ENCODE assay signal across 11 cellular contexts in the genomic region with DNA sequence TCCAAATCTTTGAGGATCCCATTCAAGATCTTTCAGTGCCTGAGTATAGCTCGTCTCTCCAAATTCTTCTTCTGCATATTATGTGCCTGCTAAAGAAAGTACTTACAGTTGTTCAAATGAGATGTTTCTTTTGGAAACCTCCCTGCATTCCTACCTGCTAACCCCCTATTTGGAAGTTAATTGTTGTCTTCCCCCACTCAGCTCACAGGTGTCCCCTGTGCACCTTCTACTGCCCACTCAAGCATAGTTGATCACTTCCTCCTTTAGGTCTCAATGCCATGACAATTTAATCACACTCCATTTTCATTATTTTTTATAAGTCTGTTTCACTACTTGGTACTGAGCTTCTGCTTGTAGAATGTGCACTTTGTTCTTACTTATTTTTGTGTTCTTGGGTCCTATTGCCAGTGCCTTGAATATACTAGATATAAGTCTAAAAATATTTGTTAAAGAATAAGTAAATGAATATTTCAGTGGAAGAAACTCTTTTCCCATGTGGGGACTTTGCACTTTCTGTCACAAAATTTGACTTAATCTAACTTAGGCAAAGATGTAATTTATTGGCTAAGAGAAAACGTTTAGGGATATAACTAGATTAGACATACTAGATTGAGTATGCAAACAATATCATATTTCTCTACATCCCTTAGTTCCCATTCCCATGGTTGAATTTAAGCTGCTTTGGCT. TPM values are rescaled to one million over a fixed set of nuclear protein-coding genes. Genes with fewer than 3 reads are reported as not detected.
DNase-seq lines count a peak whose midpoint lies in the region; ATAC-seq and TF ChIP-seq lines count a peak whose summit lies in the region.
"Had no signal": no experiment of that assay in that cellular context is flagged by ENCODE, and none has a peak within 500 bp of the region (broad histone marks: within the 10 kb centered on the region; RNA-seq: fewer than 3 reads in every experiment).

No MANE protein-coding gene starts in this region.

- H3K36me3 ChIP-seq in stomach = no peaks in the 10 kb centered on the region
- no peaks in the 10 kb centered on the region for H3K36me3 ChIP-seq in testis (ENCODE audit: low read depth, missing control alignments)

- intact Hi-C loops in stomach (cut with DNase I; ENCODE audit: low total_unique reads) = no loop called here
- intact Hi-C loops in testis (cut with DNase I; ENCODE audit: low total_unique reads) = no loop called here

- no peak for TF ChIP-seq POLR2A in stomach (IDR thresholded peaks at IDR 0.05)
- TF ChIP-seq POLR2A in testis (IDR thresholded peaks at IDR 0.05) = no peak

- TF ChIP-seq CTCF in stomach (IDR thresholded peaks at IDR 0.05) (no peak), testis (IDR thresholded peaks at IDR 0.05) (no peak)

- peak overlapping the region; percentile 83 to 84 for H3K4me3 Mint-ChIP-seq in activated T-cell treated with anti-CD3 and anti-CD28 coated beads, Interleukin-2, amount 50 U/mL, for 72 hours
- peak overlapping the region; percentile 68 for H3K4me3 Mint-ChIP-seq in T-helper 17 cell

- H3K9me3 Mint-ChIP-seq in activated T-cell treated with anti-CD3 and anti-CD28 coated beads, Interleukin-2, amount 50 U/mL, for 72 hours = no peaks in the 10 kb centered on the region

- H3K4me1 ChIP-seq in stomach (no peaks in the 10 kb centered on the region), testis (no peaks in the 10 kb centered on the region)

- H3K27me3 ChIP-seq in stomach = no peaks in the 10 kb centered on the region
- no peaks in the 10 kb centered on the region for H3K27me3 ChIP-seq in testis

- no peaks in the 10 kb centered on the region for H3K9me3 ChIP-seq in T-helper 17 cell (ENCODE audit: control insufficient read depth, low read length, poor library complexity, severe bottlenecking)
- no peaks in the 10 kb centered on the region for H3K9me3 ChIP-seq in stomach
- no peaks in the 10 kb centered on the region for H3K9me3 ChIP-seq in testis

- H3K27ac Mint-ChIP-seq in activated T-cell treated with anti-CD3 and anti-CD28 coated beads, Interleukin-2, amount 50 U/mL, for 72 hours = peak overlapping the region; percentile 99
- H3K27ac Mint-ChIP-seq in T-helper 17 cell = peak overlapping the region; percentile 99

- DNase-seq in activated T-cell treated with anti-CD3 and anti-CD28 coated beads, Interleukin-2, amount 50 U/mL, for 72 hours = no peak
- no peak for DNase-seq in activated T-cell treated with anti-CD3 and anti-CD28 coated beads for 4 hours
- no peak for DNase-seq in T-helper 17 cell
- no peak for DNase-seq in stomach
- no peak for DNase-seq in testis
- DNase-seq in islet precursor cell = no peak
- DNase-seq in dermis blood vessel endothelial cell = no peak
- DNase-seq: NCI-H1694 treated with DMSO at 0.1 percent for 48 hours; SHP77; stimulated activated CD4-positive, alpha-beta T cell treated with anti-CD3 and anti-CD28 coated beads, Interleukin-4, amount 100 ng/mL, for 1 hour had no signal

- ATAC-seq in activated T-cell treated with anti-CD3 and anti-CD28 coated beads, Interleukin-2, amount 50 U/mL, for 72 hours (replicated peaks in 1 of 2) = no peak
- ATAC-seq in HG02938 (IDR thresholded peaks at IDR 0.05; ENCODE audit: unreplicated experiment) = peak; percentile 31
- no peak for ATAC-seq in T-helper 17 cell

- no peak for TF ChIP-seq EP300 in stomach (IDR thresholded peaks at IDR 0.05)

- peaks cover 98% of the 10 kb centered on the region for H3K4me1 Mint-ChIP-seq in activated T-cell treated with anti-CD3 and anti-CD28 coated beads, Interleukin-2, amount 50 U/mL, for 72 hours (ENCODE audit: low read depth)
- H3K4me1 Mint-ChIP-seq in T-helper 17 cell = peaks cover 60% of the 10 kb centered on the region

- no peaks in the 10 kb centered on the region for H3K36me3 Mint-ChIP-seq in activated T-cell treated with anti-CD3 and anti-CD28 coated beads, Interleukin-2, amount 50 U/mL, for 72 hours (ENCODE audit: insufficient read depth in 2 of 2)
- peaks cover 2% of the 10 kb centered on the region for H3K36me3 Mint-ChIP-seq in T-helper 17 cell (ENCODE audit: low read depth)

- H3K4me3 ChIP-seq in stomach = no peak overlapping the region
- H3K4me3 ChIP-seq in testis = no peak overlapping the region

- 43 to 54% (median 50%) methylated on average over 2 of the region's 2 CpGs for WGBS in stomach, 5 donors
- WGBS in testis, 2 donors = 55 to 67% methylated on average over 2 of the region's 2 CpGs

- H3K27me3 Mint-ChIP-seq in activated T-cell treated with anti-CD3 and anti-CD28 coated beads, Interleukin-2, amount 50 U/mL, for 72 hours (ENCODE audit: low read depth) = no peaks in the 10 kb centered on the region
- H3K27me3 Mint-ChIP-seq in T-helper 17 cell = no peaks in the 10 kb centered on the region

- H3K27ac ChIP-seq in stomach (peak overlapping the region in 4 of 5 donors; percentile 12 to 83 (median 59)), testis (no peak overlapping the region)

RNA-seq across cellular contexts. Expression of a gene that starts 16.2 kb away (rescaled TPM):
- total RNA-seq in activated T-cell treated with anti-CD3 and anti-CD28 coated beads, Interleukin-2, amount 50 U/mL, for 72 hours = 100 to 1,000 TPM; 490 to 545 TPM
- total RNA-seq in T-helper 17 cell = 100 to 1,000 TPM; 697 to 813 TPM
- total RNA-seq in stomach = 10 to 100 TPM in 4 of 5 donors, under 1 TPM in 1; 0.58 to 50.9 (median 25.4) TPM
- 1 to 10 TPM; 2.8 to 5.3 (median 3.0) TPM for polyA plus RNA-seq in stomach
- 1 to 10 TPM; 5.1 to 9.7 TPM for total RNA-seq in testis
- 10.8 TPM for polyA plus RNA-seq in testis (ENCODE audit: insufficient read depth, low read depth, low replicate concordance)
- not detected in 2 replicates for total RNA-seq in dermis blood vessel endothelial cell

Comparison
In these comparisons a context has a peak if more than half of its experiments do, and no peak if none do; other contexts are left out.
1. H3K27ac ChIP-seq: peak in stomach (4 of 5); none in testis (0 of 2).
2. RNA of a gene that starts 16.2 kb away (total RNA-seq): 697 to 813 TPM in T-helper 17 cell and 490 to 545 TPM in activated T-cell treated with anti-CD3 and anti-CD28 coated beads, Interleukin-2, amount 50 U/mL, for 72 hours; 0.58 to 50.9 TPM in stomach, 5.1 to 9.7 TPM in testis and not detected in dermis blood vessel endothelial cell; every median in the first group is over 4 times any median in the second.